Comparison of ENCODE assay signal across 10 cellular contexts in the genomic region with DNA sequence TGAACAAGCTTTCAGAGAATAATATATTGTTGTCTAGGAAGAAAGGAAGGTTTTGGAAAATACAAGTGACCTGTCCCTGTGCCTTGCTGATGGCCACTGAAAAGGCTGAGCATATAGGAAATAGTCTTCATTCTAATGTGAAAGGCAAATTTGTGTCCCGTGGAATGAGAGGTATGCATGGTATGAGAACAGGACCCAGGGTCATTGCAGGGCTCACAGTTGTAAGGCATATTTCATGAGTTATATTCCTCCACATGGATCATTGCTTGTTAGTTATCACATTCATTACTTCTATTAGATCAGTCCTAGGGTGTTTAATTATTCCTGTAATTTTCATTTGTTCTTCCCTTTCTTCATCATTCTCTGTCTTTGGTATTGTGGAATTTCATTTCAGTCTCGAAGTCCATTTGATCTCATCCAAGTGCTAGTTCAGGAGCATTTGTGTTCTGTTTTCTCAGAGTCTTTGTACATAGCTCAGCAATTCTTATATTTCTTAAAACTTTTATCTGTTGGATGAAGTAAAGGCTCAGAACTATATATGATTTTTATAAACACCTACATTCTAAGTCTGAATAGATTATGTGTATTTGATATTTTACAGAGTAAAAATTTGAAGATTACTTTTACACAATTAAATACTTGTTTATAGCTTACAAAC. TPM values are rescaled to one million over a fixed set of nuclear protein-coding genes. Genes with fewer than 3 reads are reported as not detected.
DNase-seq lines count a peak whose midpoint lies in the region; ATAC-seq and TF ChIP-seq lines count a peak whose summit lies in the region.
"Had no signal": no experiment of that assay in that cellular context is flagged by ENCODE, and none has a peak within 500 bp of the region (broad histone marks: within the 10 kb centered on the region; RNA-seq: fewer than 3 reads in every experiment).

No MANE protein-coding gene starts in this region.

- CTCF ChIA-PET in activated CD8-positive, alpha-beta T cell treated with anti-CD3 and anti-CD28 coated beads, Interleukin-2, amount 10 ng/mL, durations not matched to agents 7 days and 5 days (lab: Charles Lee), result no interaction called here

- no peak overlapping the region for H2AK5ac ChIP-seq in H9 (ENCODE audit: insufficient read length, low read length)

- no peak overlapping the region for H2BK12ac ChIP-seq in H9 (ENCODE audit: insufficient read length, low read depth, low read length)

- DNase-seq in H9 (no peak), SJSA1 (ENCODE audit: low read depth in 1 of 2, low spot score in 2 of 2) (peak; percentile 66 to 79), glomerular endothelial cell (ENCODE audit: extremely low read depth, low read depth, low spot score) (peak; percentile 12), skeletal muscle cell (ENCODE audit: low read depth) (peak; percentile 4), GM13976 (ENCODE audit: low spot score) (no peak)
- DNase-seq in activated CD8-positive, alpha-beta T cell treated with anti-CD3 and anti-CD28 coated beads, Interleukin-2, amount 10 ng/mL, durations not matched to agents 7 days and 5 days, result no peak
- DNase-seq: kidney, NCI-H526 treated with DMSO at 0.1 percent for 48 hours, small intestine had no signal

- H3K27ac ChIP-seq in H9 (ENCODE audit: insufficient read length, low read depth, low read length) (no peak overlapping the region), SJSA1 (peak overlapping the region; percentile 84)

- H3K4me1 ChIP-seq in H9 (ENCODE audit: insufficient read depth, low read length), result peaks cover 5% of the 10 kb centered on the region; the same call in 1 of the 2 replicates
- H3K4me1 ChIP-seq in SJSA1 (replicated peaks), result peaks cover 20% of the 10 kb centered on the region

- no peak overlapping the region for H2BK5ac ChIP-seq in H9 (ENCODE audit: insufficient read length, low read length)

- H4K8ac ChIP-seq in H9 (replicated peaks; ENCODE audit: insufficient read length, low read depth, low read length), result no peak overlapping the region

- H3K23me2 ChIP-seq in H9 (ENCODE audit: insufficient read length, low read depth, low read length, poor library complexity, severe bottlenecking), result no peaks in the 10 kb centered on the region

- no peaks in the 10 kb centered on the region for H3K36me3 ChIP-seq in SJSA1

- no peak for TF ChIP-seq CTCF in H9 (conservative IDR thresholded peaks at IDR 0.05)
- no peak for TF ChIP-seq CTCF in GM13976 (IDR thresholded peaks at IDR 0.05; ENCODE audit: borderline replicate concordance, control extremely low read depth, extremely low read depth, insufficient read depth, missing control alignments)

- H3T11ph ChIP-seq in H9 (ENCODE audit: low read length), result no peak overlapping the region

- H4K20me1 ChIP-seq in H9 (ENCODE audit: control insufficient read depth, insufficient read depth, insufficient read length), result no peaks in the 10 kb centered on the region

- no peaks in the 10 kb centered on the region for H3K9me3 ChIP-seq in H9 (ENCODE audit: control insufficient read depth, low read depth, low read length)
- no peaks in the 10 kb centered on the region for H3K9me3 ChIP-seq in SJSA1 (replicated peaks)

- H3K27me3 Mint-ChIP-seq in H9 (ENCODE audit: low read depth), result no peaks in the 10 kb centered on the region
- no peaks in the 10 kb centered on the region for H3K27me3 Mint-ChIP-seq in activated CD8-positive, alpha-beta T cell treated with anti-CD3 and anti-CD28 coated beads, Interleukin-2, amount 10 ng/mL, durations not matched to agents 7 days and 5 days (ENCODE audit: low read depth)

- no peak overlapping the region for H2BK15ac ChIP-seq in H9 (ENCODE audit: low read depth, low read length)

- peaks cover 13 to 18% of the 10 kb centered on the region in 2 experiments for H3K4me1 Mint-ChIP-seq in H9
- H3K4me1 Mint-ChIP-seq in activated CD8-positive, alpha-beta T cell treated with anti-CD3 and anti-CD28 coated beads, Interleukin-2, amount 10 ng/mL, durations not matched to agents 7 days and 5 days (ENCODE audit: low read depth), result peaks cover 3% of the 10 kb centered on the region

- no peak overlapping the region for H3K9ac ChIP-seq in H9 (ENCODE audit: extremely low read depth, insufficient read length, low read length)

- H2AFZ ChIP-seq in H9 (ENCODE audit: low read length), result no peak overlapping the region

- H3K27me3 ChIP-seq in H9 (ENCODE audit: insufficient read depth, low read length), result no peaks in the 10 kb centered on the region
- no peaks in the 10 kb centered on the region for H3K27me3 ChIP-seq in SJSA1 (replicated peaks)

- H3K14ac ChIP-seq in H9 (ENCODE audit: insufficient read depth, low read length), result no peak overlapping the region

- H3K4me3 ChIP-seq in SJSA1 (no peak overlapping the region), skeletal muscle cell (ENCODE audit: low read depth, low read length) (no peak overlapping the region)

- peak overlapping the region; percentile 15 for H3K4me2 ChIP-seq in H9 (ENCODE audit: insufficient read depth, insufficient read length, low read length)

- no peak overlapping the region for H3K23ac ChIP-seq in H9 (ENCODE audit: insufficient read length, low read depth, low read length)

- peak overlapping the region in 1 of 3 experiments; percentile 33; a peak in 2 of 7 replicates for H3K27ac Mint-ChIP-seq in H9
- H3K27ac Mint-ChIP-seq in activated CD8-positive, alpha-beta T cell treated with anti-CD3 and anti-CD28 coated beads, Interleukin-2, amount 10 ng/mL, durations not matched to agents 7 days and 5 days, result no peak overlapping the region

- in situ Hi-C loops in GM13976 (cut with MboI; ENCODE audit: low sequenced_read_pairs, unreplicated experiment), result no loop called here

- no peak overlapping the region for H3K4me3 Mint-ChIP-seq in H9
- H3K4me3 Mint-ChIP-seq in activated CD8-positive, alpha-beta T cell treated with anti-CD3 and anti-CD28 coated beads, Interleukin-2, amount 10 ng/mL, durations not matched to agents 7 days and 5 days, result no peak overlapping the region

- no CpG with 5 or more reads among the region's 2 CpGs for WGBS in H9 (ENCODE audit: extremely low coverage, insufficient read length, low lambda C conversion rate)

- no peak for ATAC-seq in GM19395 (IDR thresholded peaks at IDR 0.05; ENCODE audit: unreplicated experiment)
- ATAC-seq in activated CD8-positive, alpha-beta T cell treated with anti-CD3 and anti-CD28 coated beads, Interleukin-2, amount 10 ng/mL, durations not matched to agents 7 days and 5 days, result no peak

- no peak overlapping the region for H3K18ac ChIP-seq in H9 (ENCODE audit: insufficient read length, low read depth, low read length)

- POLR2A ChIA-PET in activated CD8-positive, alpha-beta T cell treated with anti-CD3 and anti-CD28 coated beads, Interleukin-2, amount 10 ng/mL, durations not matched to agents 7 days and 5 days (lab: Charles Lee), result interaction anchor here (0.6 kb wide), 1 partner anchor 159 kb away, joined by 3 read pairs; no protein-coding TSS in a partner anchor

- H3K56ac ChIP-seq in H9 (ENCODE audit: insufficient read length, low read depth, low read length), result no peak overlapping the region

- no peak overlapping the region for H2BK120ac ChIP-seq in H9 (ENCODE audit: low read depth, low read length, poor library complexity, severe bottlenecking)

- no peak overlapping the region for H3K4ac ChIP-seq in H9 (ENCODE audit: low read depth, low read length)

- H3K79me1 ChIP-seq in H9 (ENCODE audit: insufficient read depth, low read depth, low read length, poor library complexity, severe bottlenecking), result no peaks in the 10 kb centered on the region

- peaks cover 15 to 33% (median 21%) of the 10 kb centered on the region in 3 experiments for H3K36me3 Mint-ChIP-seq in H9 (ENCODE audit: insufficient read depth in 1 of 3, low read depth in 3 of 3)
- no peaks in the 10 kb centered on the region for H3K36me3 Mint-ChIP-seq in activated CD8-positive, alpha-beta T cell treated with anti-CD3 and anti-CD28 coated beads, Interleukin-2, amount 10 ng/mL, durations not matched to agents 7 days and 5 days (ENCODE audit: low read depth)

- no peak overlapping the region for H2BK20ac ChIP-seq in H9 (ENCODE audit: low read depth, low read length, poor library complexity, severe bottlenecking)

- H3K9me3 Mint-ChIP-seq in H9, result peaks cover 26 to 29% of the 10 kb centered on the region in 2 experiments
- H3K9me3 Mint-ChIP-seq in activated CD8-positive, alpha-beta T cell treated with anti-CD3 and anti-CD28 coated beads, Interleukin-2, amount 10 ng/mL, durations not matched to agents 7 days and 5 days (ENCODE audit: insufficient read depth), result peaks cover 14% of the 10 kb centered on the region

- H3K79me2 ChIP-seq in H9 (ENCODE audit: insufficient read depth, low read length), result no peaks in the 10 kb centered on the region

- H4K91ac ChIP-seq in H9 (ENCODE audit: insufficient read length, low read depth, low read length), result no peak overlapping the region

- no peak overlapping the region for H4K5ac ChIP-seq in H9 (ENCODE audit: insufficient read length, low read depth, low read length)

RNA-seq across cellular contexts. Expression of a gene that starts 39.4 kb away (rescaled TPM):
- total RNA-seq in H9 (2021) (49.5 and 59.4 TPM in 2 replicates), glomerular endothelial cell (70.8 and 76.1 TPM in 2 replicates)
- total RNA-seq in SJSA1 (2014; rRNA removed; shearing (Covaris generic)), result 50.2 and 64.2 TPM in 2 replicates
- total RNA-seq in activated CD8-positive, alpha-beta T cell treated with anti-CD3 and anti-CD28 coated beads, Interleukin-2, amount 10 ng/mL, durations not matched to agents 7 days and 5 days, result 10 to 100 TPM; 26.3 to 28.1 TPM

Comparison
In these comparisons a context has a peak if more than half of its experiments do, and no peak if none do; other contexts are left out.
1. DNase-seq: peak in SJSA1 (2 of 2), glomerular endothelial cell (single experiment) and skeletal muscle cell (single experiment); none in H9 (single experiment), GM13976 (single experiment) and activated CD8-positive, alpha-beta T cell treated with anti-CD3 and anti-CD28 coated beads, Interleukin-2, amount 10 ng/mL, durations not matched to agents 7 days and 5 days (single experiment).